Comparison of ENCODE assay signal across 12 cellular contexts in the genomic region with DNA sequence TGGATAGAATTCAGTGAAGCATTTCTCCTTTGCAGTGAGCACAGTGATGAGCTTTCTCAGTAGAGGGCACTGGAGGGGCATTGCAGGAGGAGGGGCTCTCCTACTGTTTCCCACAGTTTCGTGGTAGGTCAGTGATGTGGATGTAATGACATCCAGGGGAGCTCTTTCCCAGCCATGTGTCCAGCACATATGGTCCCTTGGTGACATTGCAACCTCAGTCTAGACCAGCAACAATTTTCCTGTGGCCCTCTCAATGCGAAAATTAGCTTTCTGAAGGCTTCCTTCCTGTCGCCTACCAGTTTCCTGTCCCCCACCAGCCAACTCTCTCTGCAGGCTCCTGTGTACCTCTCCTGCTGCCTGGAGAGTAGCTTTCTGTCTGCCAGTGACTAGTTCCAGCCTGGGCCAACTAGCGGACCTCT. TPM values are rescaled to one million over a fixed set of nuclear protein-coding genes. Genes with fewer than 3 reads are reported as not detected.
DNase-seq lines count a peak whose midpoint lies in the region; ATAC-seq and TF ChIP-seq lines count a peak whose summit lies in the region.
"Had no signal": no experiment of that assay in that cellular context is flagged by ENCODE, and none has a peak within 500 bp of the region (broad histone marks: within the 10 kb centered on the region; RNA-seq: fewer than 3 reads in every experiment).

No MANE protein-coding gene starts in this region.

- in situ Hi-C loops in IMR-90 (cut with MboI; ENCODE audit: low sequenced_read_pairs): loop anchor here (25.0 kb wide), 1 partner anchor 502 kb away; no protein-coding TSS in a partner anchor

- H2BK20ac ChIP-seq in IMR-90 (ENCODE audit: low read depth, low read length): no peak overlapping the region

- no peak overlapping the region for H2AK5ac ChIP-seq in IMR-90 (ENCODE audit: low read depth, low read length)

- H3K79me1 ChIP-seq in IMR-90 (ENCODE audit: low read depth in 1 of 2, low read length in 2 of 2): no peaks in the 10 kb centered on the region

- intact Hi-C loops in IMR-90 (cut with micrococcal nuclease) (no loop called here), right lobe of liver (cut with DNase I) (no loop called here), uterus (cut with DNase I; ENCODE audit: low total_unique reads) (no loop called here)

- H3K14ac ChIP-seq in IMR-90 (replicated peaks; ENCODE audit: low read depth, low read length): no peak overlapping the region

- H4K20me1 ChIP-seq in DND-41 (ENCODE audit: insufficient read depth, low read length): no peaks in the 10 kb centered on the region
- H4K20me1 ChIP-seq in IMR-90 (ENCODE audit: insufficient read depth, low read length): no peaks in the 10 kb centered on the region

- no peak overlapping the region for H3K4ac ChIP-seq in IMR-90 (ENCODE audit: low read depth, low read length)

- peak overlapping the region; percentile 6; the same call in 1 of the 2 replicates for H3K9ac ChIP-seq in DND-41 (ENCODE audit: low read depth, low read length)
- H3K9ac ChIP-seq in IMR-90 (ENCODE audit: low read depth, low read length): no peak overlapping the region

- dilution Hi-C loops in IMR-90 (cut with HindIII; ENCODE audit: low sequenced_read_pairs, unreplicated experiment): no loop called here

- no peak overlapping the region for H3K18ac ChIP-seq in IMR-90 (ENCODE audit: low read depth, low read length)

- BruUV-seq in IMR-90 (replicated peaks; lab: Mats Ljungman, UMichigan): no TSS peak

- peak overlapping the region; percentile 40; the same call in 1 of the 2 replicates for H3K4me2 ChIP-seq in DND-41 (ENCODE audit: insufficient read depth, low read length)
- no peak overlapping the region for H3K4me2 ChIP-seq in IMR-90 (ENCODE audit: low read depth, low read length)

- no peak overlapping the region for H4K91ac ChIP-seq in IMR-90 (ENCODE audit: insufficient read depth, low read depth, low read length)

- H3K4me1 ChIP-seq in DND-41 (ENCODE audit: insufficient read depth, low read length): peaks cover 15% of the 10 kb centered on the region
- no peaks in the 10 kb centered on the region for H3K4me1 ChIP-seq in IMR-90 (ENCODE audit: control insufficient read depth, insufficient read depth, low read length)
- H3K4me1 ChIP-seq in right lobe of liver: no peaks in the 10 kb centered on the region
- no peaks in the 10 kb centered on the region for H3K4me1 ChIP-seq in uterus
- H3K4me1 ChIP-seq: HAP-1, pancreas had no signal

- no peak overlapping the region for H2BK5ac ChIP-seq in IMR-90 (ENCODE audit: low read depth, low read length, poor library complexity, severe bottlenecking)

- H3K4me3 ChIP-seq in DND-41 (ENCODE audit: low read depth in 1 of 2, low read length in 2 of 2) (no peak overlapping the region), IMR-90 (ENCODE audit: insufficient read depth, low read depth, low read length) (no peak overlapping the region), right lobe of liver (no peak overlapping the region), uterus (no peak overlapping the region)
- H3K4me3 ChIP-seq: HAP-1, pancreas had no signal

- no peak overlapping the region for H2AK9ac ChIP-seq in IMR-90 (replicated peaks; ENCODE audit: low read depth, low read length, poor library complexity)

- no peak overlapping the region for H3K23ac ChIP-seq in IMR-90 (ENCODE audit: low read depth, low read length)

- no peaks in the 10 kb centered on the region for H3K9me3 ChIP-seq in DND-41 (ENCODE audit: insufficient read depth, low read length, severe bottlenecking)
- H3K9me3 ChIP-seq in IMR-90 (ENCODE audit: control insufficient read depth, insufficient read depth, low read length): no peaks in the 10 kb centered on the region
- no peaks in the 10 kb centered on the region for H3K9me3 ChIP-seq in right lobe of liver
- H3K9me3 ChIP-seq in uterus: no peaks in the 10 kb centered on the region
- H3K9me3 ChIP-seq: HAP-1, pancreas had no signal

- no peaks in the 10 kb centered on the region for H3K9me1 ChIP-seq in IMR-90 (ENCODE audit: insufficient read depth, low read length)

- peak; percentile 59 for DNase-seq in DND-41
- no peak for DNase-seq in IMR-90
- DNase-seq in activated T-cell treated with anti-CD3 and anti-CD28 coated beads, Interleukin-2, amount 50 U/mL, for 48 hours: peak; percentile 40 to 47
- DNase-seq in right lobe of liver: no peak
- DNase-seq in uterus: no peak
- no peak for DNase-seq in NCI-H2081 treated with DMSO at 0.1 percent for 48 hours (lab: John Stamatoyannopoulos, UW)
- DNase-seq in occipital lobe (lab: John Stamatoyannopoulos, UW): no peak
- no peak for DNase-seq in effector CD8-positive, alpha-beta T cell (lab: John Stamatoyannopoulos, UW)
- DNase-seq: pancreas had no signal

- POLR2A ChIA-PET in IMR-90 (lab: Charles Lee; ENCODE audit: unreplicated experiment): no interaction called here

- no peaks in the 10 kb centered on the region for H3K79me2 ChIP-seq in DND-41 (ENCODE audit: insufficient read depth, low read length)

- H3K36me3 ChIP-seq in DND-41 (ENCODE audit: insufficient read depth, low read length): no peaks in the 10 kb centered on the region
- H3K36me3 ChIP-seq in IMR-90 (ENCODE audit: control insufficient read depth, insufficient read depth, low read length): no peaks in the 10 kb centered on the region
- H3K36me3 ChIP-seq in right lobe of liver: no peaks in the 10 kb centered on the region
- no peaks in the 10 kb centered on the region for H3K36me3 ChIP-seq in uterus
- H3K36me3 ChIP-seq: HAP-1, pancreas had no signal

- no peak overlapping the region for H3K56ac ChIP-seq in IMR-90 (ENCODE audit: extremely low read depth, insufficient read depth, low read length)

- no peak for TF ChIP-seq RAD21 in IMR-90 (IDR thresholded peaks at IDR 0.05; ENCODE audit: low read length)

- ATAC-seq in DND-41 (ENCODE audit: insufficient read depth, low read depth) (peak; percentile 91), IMR-90 (ENCODE audit: low read depth) (peak; percentile 35; the same call in 1 of the 2 replicates), right lobe of liver (peak; percentile 17 to 69 (median 41))
- ATAC-seq: pancreas had no signal

- TF ChIP-seq POLR2A in IMR-90 (IDR thresholded peaks at IDR 0.05; ENCODE audit: low read depth, low read length) (no peak), right lobe of liver (IDR thresholded peaks at IDR 0.05) (no peak), uterus (IDR thresholded peaks at IDR 0.05) (no peak)

- WGBS in IMR-90 (ENCODE audit: extremely low coverage in 2 of 2, insufficient read length in 1 of 2), 2 experiments: 83% methylated on average over 2 of the region's 4 CpGs; no CpG with 5 or more reads in 1 of the 2 experiments
- 70% methylated on average over 4 of the region's 4 CpGs for WGBS in right lobe of liver (ENCODE audit: insufficient coverage, low coverage, low lambda C conversion rate, missing lambda C conversion rate)

- CTCF ChIA-PET in IMR-90 (lab: Yijun Ruan, JAX): interaction anchor here (0.8 kb wide), 1 partner anchor 25 kb away, joined by 4 read pairs; no protein-coding TSS in a partner anchor

- H3K27ac ChIP-seq in DND-41 (ENCODE audit: low read length) (peak overlapping the region; percentile 72), IMR-90 (ENCODE audit: insufficient read depth, low read length) (no peak overlapping the region), right lobe of liver (no peak overlapping the region), uterus (no peak overlapping the region)
- H3K27ac ChIP-seq: pancreas had no signal

- TF ChIP-seq CTCF in DND-41 (IDR thresholded peaks at IDR 0.05; ENCODE audit: borderline replicate concordance, extremely low read depth, low read length, poor library complexity, severe bottlenecking): peak; percentile 62
- no peak for TF ChIP-seq CTCF in IMR-90 (conservative IDR thresholded peaks at IDR 0.05; ENCODE audit: low read depth, low read length)
- no peak for TF ChIP-seq CTCF in right lobe of liver (IDR thresholded peaks at IDR 0.05)
- TF ChIP-seq CTCF in uterus (IDR thresholded peaks at IDR 0.05): no peak

- no peak overlapping the region for H4K8ac ChIP-seq in IMR-90 (ENCODE audit: low read depth in 2 of 2, low read length in 2 of 2)

- no peak overlapping the region for H2BK15ac ChIP-seq in IMR-90 (ENCODE audit: low read depth, low read length)

- H3K27me3 ChIP-seq in DND-41 (ENCODE audit: insufficient read depth, low read length, poor library complexity) (no peaks in the 10 kb centered on the region), IMR-90 (ENCODE audit: control insufficient read depth, insufficient read depth, low read length) (no peaks in the 10 kb centered on the region; the same call in 1 of the 2 replicates), right lobe of liver (no peaks in the 10 kb centered on the region), uterus (no peaks in the 10 kb centered on the region)
- H3K27me3 ChIP-seq: pancreas had no signal

- no peak overlapping the region for H4K5ac ChIP-seq in IMR-90 (ENCODE audit: low read depth, low read length)

- H2AFZ ChIP-seq in DND-41 (ENCODE audit: low read depth, low read length): peak overlapping the region; percentile 54
- H2AFZ ChIP-seq in IMR-90 (replicated peaks; ENCODE audit: low read length, poor library complexity): no peak overlapping the region

- H2BK120ac ChIP-seq in IMR-90 (ENCODE audit: low read depth, low read length): no peak overlapping the region

TF ChIP-seq in IMR-90, 13 proteins besides CTCF, POLR2A, EP300 and RAD21:
- TF ChIP-seq CHD1 (IDR thresholded peaks at IDR 0.05; ENCODE audit: low read depth, low read length): no peak
- no peak for TF ChIP-seq BHLHE40 (IDR thresholded peaks at IDR 0.05; ENCODE audit: low read depth, low read length)
- no peak for TF ChIP-seq RFX5 (IDR thresholded peaks at IDR 0.05; ENCODE audit: low read depth, low read length)

RNA-seq across cellular contexts. Expression of a gene that starts 6.9 kb away (rescaled TPM):
- total RNA-seq in IMR-90 (2012; rRNA removed) (22.2 and 38.3 TPM in 2 replicates), right lobe of liver (1 to 10 TPM; 3.5 to 7.5 (median 4.8) TPM), uterus (10 to 100 TPM; 16.9 to 74.0 (median 21.1) TPM), occipital lobe (72.2 TPM)
- 8.7 and 10.1 TPM in 2 replicates for polyA plus RNA-seq in IMR-90 (2012; rRNA removed)
- polyA plus RNA-seq in IMR-90 (2012; cell fraction: cytosol; rRNA removed): 4.5 and 4.6 TPM in 2 replicates
- polyA plus RNA-seq in IMR-90 (2012; cell fraction: nucleus; rRNA removed; ENCODE audit: low replicate concordance): 1.8 and 4.0 TPM in 2 replicates

RNA-seq across cellular contexts. Expression of a gene that starts 35.4 kb away (rescaled TPM):
- not detected in 2 replicates for total RNA-seq in IMR-90 (2012; rRNA removed)
- polyA plus RNA-seq in IMR-90 (2012; rRNA removed): not detected in 2 replicates
- polyA plus RNA-seq in IMR-90 (2012; cell fraction: cytosol; rRNA removed): not detected in 2 replicates
- not detected in 2 replicates for polyA plus RNA-seq in IMR-90 (2012; cell fraction: nucleus; rRNA removed; ENCODE audit: low replicate concordance)
- total RNA-seq in right lobe of liver: not detected
- total RNA-seq in uterus: not detected
- total RNA-seq in occipital lobe: not detected
- total RNA-seq: bronchial epithelial cell, LHCN-M2, pancreas had no signal
- polyA plus RNA-seq: pancreas had no signal

RNA-seq across cellular contexts. Expression of a gene that starts 46.6 kb away (rescaled TPM):
- total RNA-seq in IMR-90 (2012; rRNA removed): not detected in 2 replicates
- not detected in 2 replicates for polyA plus RNA-seq in IMR-90 (2012; rRNA removed)
- polyA plus RNA-seq in IMR-90 (2012; cell fraction: cytosol; rRNA removed): not detected in 2 replicates
- not detected in 2 replicates for polyA plus RNA-seq in IMR-90 (2012; cell fraction: nucleus; rRNA removed; ENCODE audit: low replicate concordance)
- not detected for total RNA-seq in right lobe of liver
- not detected for total RNA-seq in uterus
- not detected for total RNA-seq in occipital lobe
- total RNA-seq: bronchial epithelial cell, LHCN-M2, pancreas had no signal
- polyA plus RNA-seq: pancreas had no signal

Comparison
In these comparisons a context has a peak if more than half of its experiments do, and no peak if none do; other contexts are left out.
1. ATAC-seq: peak in every context shown above with its lines; median percentile 91 in DND-41; 41 in right lobe of liver; 35 in IMR-90.
2. DNase-seq: peak in DND-41 (single experiment) and activated T-cell treated with anti-CD3 and anti-CD28 coated beads, Interleukin-2, amount 50 U/mL, for 48 hours (2 of 2); none in IMR-90 (single experiment), right lobe of liver (0 of 3), uterus (0 of 2), NCI-H2081 treated with DMSO at 0.1 percent for 48 hours (single experiment), occipital lobe (single experiment) and effector CD8-positive, alpha-beta T cell (single experiment).